ENCODE assay signal across 9 cellular contexts in the genomic region with DNA sequence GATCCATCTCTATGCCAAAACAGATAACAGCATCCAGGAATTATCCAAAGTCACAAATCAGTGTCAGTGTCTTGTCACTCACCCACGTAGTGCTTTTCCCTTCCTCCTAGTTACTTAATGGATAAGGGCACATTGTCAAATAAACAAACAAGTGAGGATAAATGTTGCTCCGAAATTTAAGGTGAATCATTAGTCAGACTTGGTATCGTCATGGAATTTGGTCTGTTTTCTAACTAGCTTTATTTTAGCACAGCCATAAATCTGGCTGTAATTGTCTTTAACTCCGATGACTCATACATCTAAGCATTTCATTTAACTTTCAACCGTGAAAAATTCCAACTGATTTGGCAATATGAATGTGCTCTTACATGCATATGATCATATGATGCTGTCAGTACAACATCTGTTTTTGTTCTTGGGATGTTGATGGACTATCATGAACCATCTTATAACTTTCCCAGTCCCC.
DNase-seq lines count a peak whose midpoint lies in the region; ATAC-seq and TF ChIP-seq lines count a peak whose summit lies in the region.
"Had no signal": no experiment of that assay in that cellular context is flagged by ENCODE, and none has a peak within 500 bp of the region (broad histone marks: within the 10 kb centered on the region; RNA-seq: fewer than 3 reads in every experiment).

No MANE protein-coding gene starts in this region.

- CTCF ChIA-PET in activated CD8-positive, alpha-beta T cell treated with anti-CD3 and anti-CD28 coated beads for 36 hours (lab: Charles Lee) = no interaction called here

- no peaks in the 10 kb centered on the region for H3K27me3 ChIP-seq in dorsolateral prefrontal cortex
- no peaks in the 10 kb centered on the region for H3K27me3 ChIP-seq in neural progenitor cell

- H3K4me3 ChIP-seq in dorsolateral prefrontal cortex (no peak overlapping the region), neural progenitor cell (no peak overlapping the region)

- POLR2A ChIA-PET in activated CD8-positive, alpha-beta T cell treated with anti-CD3 and anti-CD28 coated beads for 36 hours (lab: Charles Lee) = no interaction called here

- H3K27ac ChIP-seq in dorsolateral prefrontal cortex = peak overlapping the region in 56 of 59 donors; percentile 8 to 88 (median 70)
- H3K27ac ChIP-seq in neural progenitor cell = no peak overlapping the region

- no peaks in the 10 kb centered on the region for H3K79me2 ChIP-seq in neural progenitor cell (ENCODE audit: low read depth)

- peaks cover 21% of the 10 kb centered on the region for H3K4me1 Mint-ChIP-seq in neural progenitor cell
- no peaks in the 10 kb centered on the region for H3K4me1 Mint-ChIP-seq in activated CD8-positive, alpha-beta T cell treated with anti-CD3 and anti-CD28 coated beads for 36 hours (ENCODE audit: low read depth)
- H3K4me1 Mint-ChIP-seq: activated CD4-positive, alpha-beta T cell treated with anti-CD3 and anti-CD28 coated beads for 36 hours had no signal

- intact Hi-C loops in dorsolateral prefrontal cortex (cut with DNase I) = no loop called here
- intact Hi-C loops in activated CD8-positive, alpha-beta T cell treated with anti-CD3 and anti-CD28 coated beads for 36 hours (cut with micrococcal nuclease) = no loop called here

- no peaks in the 10 kb centered on the region for H3K36me3 Mint-ChIP-seq in neural progenitor cell
- no peaks in the 10 kb centered on the region for H3K36me3 Mint-ChIP-seq in activated CD8-positive, alpha-beta T cell treated with anti-CD3 and anti-CD28 coated beads for 36 hours (ENCODE audit: low read depth)

- H3K9me3 Mint-ChIP-seq in neural progenitor cell = no peaks in the 10 kb centered on the region
- no peaks in the 10 kb centered on the region for H3K9me3 Mint-ChIP-seq in activated CD8-positive, alpha-beta T cell treated with anti-CD3 and anti-CD28 coated beads for 36 hours

- ATAC-seq in HG02763 (IDR thresholded peaks at IDR 0.05; ENCODE audit: unreplicated experiment) (no peak), HG02798 (IDR thresholded peaks at IDR 0.05; ENCODE audit: poor library complexity, unreplicated experiment) (no peak)
- no peak for ATAC-seq in activated CD8-positive, alpha-beta T cell treated with anti-CD3 and anti-CD28 coated beads for 36 hours
- ATAC-seq: activated CD4-positive, alpha-beta T cell treated with anti-CD3 and anti-CD28 coated beads for 36 hours had no signal

- H3K36me3 ChIP-seq in neural progenitor cell = no peaks in the 10 kb centered on the region

- peak overlapping the region; percentile 30 for H3K27ac Mint-ChIP-seq in neural progenitor cell
- H3K27ac Mint-ChIP-seq in activated CD8-positive, alpha-beta T cell treated with anti-CD3 and anti-CD28 coated beads for 36 hours = no peak overlapping the region
- H3K27ac Mint-ChIP-seq: activated CD4-positive, alpha-beta T cell treated with anti-CD3 and anti-CD28 coated beads for 36 hours had no signal

- H3K4me1 ChIP-seq in neural progenitor cell = peaks cover 5% of the 10 kb centered on the region

- H3K27me3 Mint-ChIP-seq in neural progenitor cell (ENCODE audit: insufficient read depth, low read depth) = no peaks in the 10 kb centered on the region
- H3K27me3 Mint-ChIP-seq in activated CD8-positive, alpha-beta T cell treated with anti-CD3 and anti-CD28 coated beads for 36 hours = peaks cover 4% of the 10 kb centered on the region
- H3K27me3 Mint-ChIP-seq: activated CD4-positive, alpha-beta T cell treated with anti-CD3 and anti-CD28 coated beads for 36 hours had no signal

- no peak overlapping the region for H2AFZ ChIP-seq in neural progenitor cell (replicated peaks)

- no peak overlapping the region for H3K4me3 Mint-ChIP-seq in neural progenitor cell
- H3K4me3 Mint-ChIP-seq in activated CD8-positive, alpha-beta T cell treated with anti-CD3 and anti-CD28 coated beads for 36 hours = no peak overlapping the region
- H3K4me3 Mint-ChIP-seq: activated CD4-positive, alpha-beta T cell treated with anti-CD3 and anti-CD28 coated beads for 36 hours had no signal

- DNase-seq in Ammon's horn (ENCODE audit: low spot score) (peak; percentile 29), NCI-H2171 treated with DMSO at 0.1 percent for 48 hours (lab: John Stamatoyannopoulos, UW) (peak; percentile 50), dorsolateral prefrontal cortex (no peak), neural progenitor cell (ENCODE audit: low spot score) (no peak), NCI-H510A (lab: John Stamatoyannopoulos, UW) (no peak)
- no peak for DNase-seq in activated CD8-positive, alpha-beta T cell treated with anti-CD3 and anti-CD28 coated beads for 36 hours
- DNase-seq: activated CD4-positive, alpha-beta T cell treated with anti-CD3 and anti-CD28 coated beads for 36 hours had no signal

- no peaks in the 10 kb centered on the region for H3K9me3 ChIP-seq in neural progenitor cell (ENCODE audit: low read depth)

- no peak overlapping the region for H3K4me2 ChIP-seq in neural progenitor cell

- H3F3A ChIP-seq in neural progenitor cell (ENCODE audit: low read depth) = no peaks in the 10 kb centered on the region

- TF ChIP-seq CTCF in dorsolateral prefrontal cortex (IDR thresholded peaks at IDR 0.05 in 54 of 56, conservative IDR thresholded peaks at IDR 0.05 in 2 of 56; ENCODE audit: low read depth in 1 of 56, partially characterized antibody in 56 of 56) (no peak), neural progenitor cell (IDR thresholded peaks at IDR 0.05) (no peak)
- TF ChIP-seq CTCF in activated CD8-positive, alpha-beta T cell treated with anti-CD3 and anti-CD28 coated beads for 36 hours (IDR thresholded peaks at IDR 0.05) = no peak

- no peaks in the 10 kb centered on the region for H4K20me1 ChIP-seq in neural progenitor cell (ENCODE audit: low read depth)

- no peak overlapping the region for H3K9ac ChIP-seq in neural progenitor cell

Comparison
In these comparisons a context has a peak if more than half of its experiments do, and no peak if none do; other contexts are left out.
1. DNase-seq: peak in Ammon's horn (single experiment) and NCI-H2171 treated with DMSO at 0.1 percent for 48 hours (single experiment); none in dorsolateral prefrontal cortex (0 of 10), neural progenitor cell (single experiment), activated CD8-positive, alpha-beta T cell treated with anti-CD3 and anti-CD28 coated beads for 36 hours (single experiment) and NCI-H510A (single experiment).